In the genomic region with DNA sequence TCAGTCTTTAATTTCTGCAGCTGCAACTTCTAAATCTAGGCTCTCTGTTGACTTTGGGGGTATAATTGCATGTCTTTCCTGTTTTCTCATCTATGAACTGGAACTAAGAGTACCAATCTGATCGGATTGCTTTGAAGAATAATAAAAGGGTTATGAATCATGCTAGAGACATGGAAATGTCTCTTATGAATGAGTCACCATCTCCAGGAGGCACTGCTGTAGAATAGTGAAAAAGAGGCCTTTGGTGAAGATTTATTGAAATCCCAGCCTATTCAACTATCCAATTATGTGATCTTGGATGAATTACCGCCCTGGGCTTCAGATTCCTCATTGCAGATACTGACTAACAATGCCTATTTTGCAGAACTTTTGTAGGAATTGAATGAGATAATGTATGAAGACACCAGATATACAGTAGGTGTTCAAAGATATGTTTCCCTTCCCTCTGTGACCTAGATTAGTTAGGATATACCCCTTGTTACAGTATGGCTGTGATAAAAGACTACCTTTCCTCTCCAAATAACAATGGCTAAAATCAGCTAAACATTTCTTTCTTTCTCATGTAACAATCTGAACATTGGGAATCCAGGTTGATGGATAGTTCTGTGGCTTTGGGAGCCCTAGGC, we compare ENCODE assay signal across 15 cellular contexts. TPM values are rescaled to one million over a fixed set of nuclear protein-coding genes. Genes with fewer than 3 reads are reported as not detected.
DNase-seq lines count a peak whose midpoint lies in the region; ATAC-seq lines count a peak whose summit lies in the region.
"Had no signal": no experiment of that assay in that cellular context is flagged by ENCODE, and none has a peak within 500 bp of the region (broad histone marks: within the 10 kb centered on the region; RNA-seq: fewer than 3 reads in every experiment).

No MANE protein-coding gene starts in this region.

- no peaks in the 10 kb centered on the region for H3K36me3 ChIP-seq in ACC112 (ENCODE audit: insufficient read depth, low read length)
- H3K36me3 ChIP-seq: gastrocnemius medialis, SJSA1 had no signal

- H3K79me2 ChIP-seq in ACC112 (ENCODE audit: control insufficient read depth, insufficient read depth, low read length, unreplicated experiment) = no peaks in the 10 kb centered on the region

- no peak overlapping the region for H2AFZ ChIP-seq in ACC112 (ENCODE audit: low read length, unreplicated experiment)

- peak overlapping the region; percentile 52 for H3K27ac ChIP-seq in ACC112 (ENCODE audit: low read depth, low read length)
- H3K27ac ChIP-seq: gastrocnemius medialis, SJSA1 had no signal

- ATAC-seq in HG03097 (IDR thresholded peaks at IDR 0.05; ENCODE audit: low FRiP score, unreplicated experiment) = no peak
- no peak for ATAC-seq in GM18520 (IDR thresholded peaks at IDR 0.05; ENCODE audit: unreplicated experiment)
- no peak for ATAC-seq in HG02571 (IDR thresholded peaks at IDR 0.05; ENCODE audit: unreplicated experiment)
- ATAC-seq: left colon, natural killer cell had no signal

- peak; percentile 34 for DNase-seq in HT-29 (ENCODE audit: low spot score)
- peak; percentile 32 for DNase-seq in amniotic epithelial cell (ENCODE audit: low read depth)
- DNase-seq in glomerular visceral epithelial cell (ENCODE audit: extremely low spot score) = peak; percentile 30
- no peak for DNase-seq in T1000 (lab: John Stamatoyannopoulos, UW)
- DNase-seq: activated CD4-positive, CD25-positive, alpha-beta regulatory T cell; activated T-cell treated with anti-CD3 and anti-CD28 coated beads, Interleukin-2, amount 50 U/mL, for 24 hours; gastrocnemius medialis; left colon; natural killer cell; NCI-H446 had no signal

- peak overlapping the region; percentile 9 for H3K4me3 ChIP-seq in ACC112 (ENCODE audit: low read depth, low read length)
- H3K4me3 ChIP-seq: gastrocnemius medialis, SJSA1 had no signal

- no peaks in the 10 kb centered on the region for H3K27me3 ChIP-seq in ACC112 (ENCODE audit: insufficient read depth, low read length)
- H3K27me3 ChIP-seq: gastrocnemius medialis, SJSA1 had no signal

- peaks cover 20% of the 10 kb centered on the region for H3K4me1 ChIP-seq in ACC112 (ENCODE audit: control insufficient read depth, insufficient read depth, low read length, unreplicated experiment)
- H3K4me1 ChIP-seq: gastrocnemius medialis, SJSA1 had no signal

RNA-seq across cellular contexts. Expression of gene CMTM8, which starts 11.5 kb away (rescaled TPM):
- total RNA-seq in HT-29 (2014; rRNA removed; shearing (Covaris generic)) = 8.6 and 9.0 TPM in 2 replicates
- total RNA-seq: SJSA1 had no signal
